Comparison of ENCODE assay signal across 22 cellular contexts in genomic region chrX:18883234-18883960, GRCh38.
DNase-seq lines count a peak whose midpoint lies in the region; ATAC-seq and TF ChIP-seq lines count a peak whose summit lies in the region.
"Had no signal": no experiment of that assay in that cellular context is flagged by ENCODE, and none has a peak within 500 bp of the region (broad histone marks: within the 10 kb centered on the region; RNA-seq: fewer than 3 reads in every experiment).

No MANE protein-coding gene starts in this region.

- intact Hi-C loops in right cardiac atrium (cut with DNase I) = loop anchor here in 3 of 4 donors (10.0 kb wide), 2 partner anchors 209 to 469 kb away; partner anchors contain the start of gene RS1 (in 2 of the 3)
- intact Hi-C loops in activated CD4-positive, alpha-beta memory T cell treated with anti-CD3 and anti-CD28 coated beads for 36 hours (cut with micrococcal nuclease) = no loop called here

- H3K27me3 Mint-ChIP-seq in activated CD4-positive, alpha-beta memory T cell treated with anti-CD3 and anti-CD28 coated beads for 36 hours = no peaks in the 10 kb centered on the region

- no peaks in the 10 kb centered on the region for H3K9me3 ChIP-seq in right cardiac atrium (ENCODE audit: control insufficient read depth, low read length)
- H3K9me3 ChIP-seq: MG63, SJCRH30, uterus had no signal

- DNase-seq in ELF-1 (ENCODE audit: low read depth, low spot score) (peak; percentile 62), coronary artery (ENCODE audit: low spot score) (no peak), right cardiac atrium (peak; percentile 53 to 83 (median 77)), renal cortical epithelial cell (ENCODE audit: low read depth) (peak; percentile 18), HCEC 1CT (no peak), LoVo (ENCODE audit: low spot score) (no peak)
- DNase-seq in activated CD4-positive, alpha-beta memory T cell treated with anti-CD3 and anti-CD28 coated beads for 36 hours = no peak
- DNase-seq: activated gamma-delta T cell treated with Interleukin-2 at 50 U/mL for 16 hours; activated T-cell treated with anti-CD3 and anti-CD28 coated beads, Interleukin-2, amount 50 U/mL, for 1 hour; DMS79; effector memory CD4-positive, alpha-beta T cell; foreskin keratinocyte; MG63; NCI-H2081 treated with DMSO at 0.1 percent for 48 hours; OCI-M1; SJCRH30; uterus had no signal

- H3K4me1 Mint-ChIP-seq in activated CD4-positive, alpha-beta memory T cell treated with anti-CD3 and anti-CD28 coated beads for 36 hours (ENCODE audit: low read depth) = peaks cover 20% of the 10 kb centered on the region

- CTCF ChIA-PET in activated CD4-positive, alpha-beta memory T cell treated with anti-CD3 and anti-CD28 coated beads for 36 hours (lab: Charles Lee) = no interaction called here

- H3K27ac ChIP-seq in coronary artery (peak overlapping the region; percentile 50 to 91), right cardiac atrium (ENCODE audit: low read length) (peak overlapping the region; percentile 91)
- H3K27ac ChIP-seq: foreskin keratinocyte, parathyroid adenoma, SJCRH30, uterus had no signal

- no peaks in the 10 kb centered on the region for H3K27me3 ChIP-seq in right cardiac atrium (ENCODE audit: control insufficient read depth, insufficient read depth)
- H3K27me3 ChIP-seq: foreskin keratinocyte, MG63, SJCRH30, uterus had no signal

- no peak overlapping the region for H3K27ac Mint-ChIP-seq in activated CD4-positive, alpha-beta memory T cell treated with anti-CD3 and anti-CD28 coated beads for 36 hours

- H3K36me3 Mint-ChIP-seq in activated CD4-positive, alpha-beta memory T cell treated with anti-CD3 and anti-CD28 coated beads for 36 hours = no peaks in the 10 kb centered on the region
- H3K36me3 Mint-ChIP-seq: brain had no signal

- TF ChIP-seq CTCF in coronary artery (IDR thresholded peaks at IDR 0.05) = no peak

- ATAC-seq in right cardiac atrium (peak; percentile 44 to 67), HG03342 (IDR thresholded peaks at IDR 0.05; ENCODE audit: unreplicated experiment) (no peak)
- ATAC-seq: esophagus mucosa, foreskin keratinocyte had no signal

- H3K4me3 ChIP-seq in coronary artery = no peak overlapping the region
- no peak overlapping the region for H3K4me3 ChIP-seq in right cardiac atrium (ENCODE audit: low read length)
- H3K4me3 ChIP-seq: MG63, SJCRH30, uterus had no signal

- no peaks in the 10 kb centered on the region for H3K9me3 Mint-ChIP-seq in activated CD4-positive, alpha-beta memory T cell treated with anti-CD3 and anti-CD28 coated beads for 36 hours

- peaks cover 3% of the 10 kb centered on the region for H3K4me1 ChIP-seq in right cardiac atrium (ENCODE audit: control insufficient read depth, insufficient read depth, low read length)
- H3K4me1 ChIP-seq: uterus had no signal

- H3K4me3 Mint-ChIP-seq in activated CD4-positive, alpha-beta memory T cell treated with anti-CD3 and anti-CD28 coated beads for 36 hours = no peak overlapping the region
- H3K4me3 Mint-ChIP-seq: brain, neural crest cell had no signal

- POLR2A ChIA-PET in activated CD4-positive, alpha-beta memory T cell treated with anti-CD3 and anti-CD28 coated beads for 36 hours (lab: Charles Lee) = no interaction called here

- 54% methylated on average over 12 of the region's 12 CpGs for WGBS in right cardiac atrium

Comparison
In these comparisons a context has a peak if more than half of its experiments do, and no peak if none do; other contexts are left out.
1. DNase-seq: peak in ELF-1 (single experiment), right cardiac atrium (3 of 3) and renal cortical epithelial cell (single experiment); none in coronary artery (single experiment), activated CD4-positive, alpha-beta memory T cell treated with anti-CD3 and anti-CD28 coated beads for 36 hours (single experiment), HCEC 1CT (single experiment) and LoVo (single experiment).